8 cellular contexts compared by ENCODE assay signal in the genomic region with DNA sequence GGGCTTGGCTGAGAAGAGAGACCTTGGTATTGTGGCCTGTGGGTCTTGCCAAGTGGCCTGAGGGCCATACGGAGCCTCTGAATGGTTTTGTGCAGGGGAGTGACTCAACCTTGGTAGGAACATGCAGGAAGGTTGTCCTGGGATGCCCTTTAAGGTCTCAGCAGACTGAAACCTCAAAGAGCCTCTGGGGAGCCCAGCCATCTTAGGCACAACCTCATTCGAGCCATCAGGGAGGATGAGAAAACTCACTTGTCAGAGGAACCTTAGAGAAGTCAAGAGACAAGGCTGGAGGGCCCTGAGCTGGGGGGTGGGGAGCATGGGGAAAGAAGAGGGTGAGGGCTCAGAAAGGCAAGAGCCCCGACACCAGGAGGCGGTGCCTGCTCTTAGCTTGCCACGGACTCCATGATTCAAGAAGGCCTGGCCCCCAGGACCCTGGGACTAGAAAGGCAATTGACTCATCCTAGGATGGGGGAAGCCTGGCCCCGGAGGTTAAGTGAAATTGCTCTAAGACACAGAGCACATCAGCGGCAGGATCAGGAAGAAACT. TPM values are rescaled to one million over a fixed set of nuclear protein-coding genes. Genes with fewer than 3 reads are reported as not detected.
A peak's percentile ranks its signal among the peaks of the same experiment; 100 is the strongest.
DNase-seq lines count a peak whose midpoint lies in the region; ATAC-seq lines count a peak whose summit lies in the region.

No MANE protein-coding gene starts in this region.

- H3K27ac ChIP-seq in SJCRH30 = peak overlapping the region; percentile 29; the same call in 1 of the 2 replicates
- peak overlapping the region; percentile 72 for H3K27ac ChIP-seq in muscle layer of colon (ENCODE audit: low read depth, low read length)

- H3K27me3 ChIP-seq in SJCRH30 = no peaks in the 10 kb centered on the region
- no peaks in the 10 kb centered on the region for H3K27me3 ChIP-seq in muscle layer of colon (ENCODE audit: control insufficient read depth in 1 of 2, insufficient read depth in 2 of 2, low read length in 2 of 2)

- peak overlapping the region; percentile 50 for H3K9ac ChIP-seq in muscle layer of colon (ENCODE audit: low read length)

- H3K9me3 ChIP-seq in SJCRH30 (replicated peaks) = no peaks in the 10 kb centered on the region
- H3K9me3 ChIP-seq in muscle layer of colon (ENCODE audit: low read length) = no peaks in the 10 kb centered on the region

- H3K4me3 ChIP-seq in SJCRH30 = no peak overlapping the region
- peak overlapping the region in 1 of 2 donors; percentile 49 for H3K4me3 ChIP-seq in muscle layer of colon (ENCODE audit: low read depth in 1 of 2, low read length in 2 of 2)

- ATAC-seq in HG02938 (IDR thresholded peaks at IDR 0.05; ENCODE audit: unreplicated experiment) = peak; percentile 13

- H3K4me1 ChIP-seq in SJCRH30 (peaks cover 11% of the 10 kb centered on the region), muscle layer of colon (ENCODE audit: insufficient read depth, low read length) (peaks cover 18% of the 10 kb centered on the region)

- H3K36me3 ChIP-seq in SJCRH30 (no peaks in the 10 kb centered on the region), muscle layer of colon (ENCODE audit: insufficient read depth, low read length) (no peaks in the 10 kb centered on the region)

- DNase-seq in stimulated activated CD4-positive, alpha-beta T cell treated with anti-CD3 and anti-CD28 coated beads, Interleukin-1b, Interleukin-23, amount 100 ng/mL, for 48 hours = peak; percentile 46
- DNase-seq in stimulated activated CD4-positive, alpha-beta T cell treated with anti-CD3 and anti-CD28 coated beads, Interleukin-2, amount 100 ng/mL, for 48 hours = no peak
- DNase-seq in SJCRH30 = peak; percentile 77 to 81
- peak; percentile 62 for DNase-seq in dedifferentiated amniotic fluid mesenchymal stem cell (ENCODE audit: extremely low spot score)
- DNase-seq in NCI-H1417 treated with DMSO at 0.1 percent for 48 hours (lab: John Stamatoyannopoulos, UW) = no peak
- no peak for DNase-seq in NCI-H226

RNA-seq across cellular contexts. Expression of gene IFI6, which starts 13.0 kb away (rescaled TPM):
- total RNA-seq in SJCRH30 (2014; rRNA removed; shearing (Covaris generic)) = 5.8 and 6.8 TPM in 2 replicates

RNA-seq across cellular contexts. Expression of gene FGR, which starts 24.0 kb away (rescaled TPM):
- total RNA-seq in SJCRH30 (2014; rRNA removed; shearing (Covaris generic)) = not detected in 2 replicates

RNA-seq across cellular contexts. Expression of gene AHDC1, which starts 55.1 kb away (rescaled TPM):
- total RNA-seq in SJCRH30 (2014; rRNA removed; shearing (Covaris generic)) = 29.7 and 30.6 TPM in 2 replicates

Comparison
In these comparisons a context has a peak if more than half of its experiments do, and no peak if none do; other contexts are left out.
1. DNase-seq: peak in stimulated activated CD4-positive, alpha-beta T cell treated with anti-CD3 and anti-CD28 coated beads, Interleukin-1b, Interleukin-23, amount 100 ng/mL, for 48 hours (single experiment), SJCRH30 (2 of 2) and dedifferentiated amniotic fluid mesenchymal stem cell (single experiment); none in stimulated activated CD4-positive, alpha-beta T cell treated with anti-CD3 and anti-CD28 coated beads, Interleukin-2, amount 100 ng/mL, for 48 hours (0 of 2), NCI-H1417 treated with DMSO at 0.1 percent for 48 hours (single experiment) and NCI-H226 (single experiment).